1 cellular context compared by ENCODE assay signal in the genomic region with DNA sequence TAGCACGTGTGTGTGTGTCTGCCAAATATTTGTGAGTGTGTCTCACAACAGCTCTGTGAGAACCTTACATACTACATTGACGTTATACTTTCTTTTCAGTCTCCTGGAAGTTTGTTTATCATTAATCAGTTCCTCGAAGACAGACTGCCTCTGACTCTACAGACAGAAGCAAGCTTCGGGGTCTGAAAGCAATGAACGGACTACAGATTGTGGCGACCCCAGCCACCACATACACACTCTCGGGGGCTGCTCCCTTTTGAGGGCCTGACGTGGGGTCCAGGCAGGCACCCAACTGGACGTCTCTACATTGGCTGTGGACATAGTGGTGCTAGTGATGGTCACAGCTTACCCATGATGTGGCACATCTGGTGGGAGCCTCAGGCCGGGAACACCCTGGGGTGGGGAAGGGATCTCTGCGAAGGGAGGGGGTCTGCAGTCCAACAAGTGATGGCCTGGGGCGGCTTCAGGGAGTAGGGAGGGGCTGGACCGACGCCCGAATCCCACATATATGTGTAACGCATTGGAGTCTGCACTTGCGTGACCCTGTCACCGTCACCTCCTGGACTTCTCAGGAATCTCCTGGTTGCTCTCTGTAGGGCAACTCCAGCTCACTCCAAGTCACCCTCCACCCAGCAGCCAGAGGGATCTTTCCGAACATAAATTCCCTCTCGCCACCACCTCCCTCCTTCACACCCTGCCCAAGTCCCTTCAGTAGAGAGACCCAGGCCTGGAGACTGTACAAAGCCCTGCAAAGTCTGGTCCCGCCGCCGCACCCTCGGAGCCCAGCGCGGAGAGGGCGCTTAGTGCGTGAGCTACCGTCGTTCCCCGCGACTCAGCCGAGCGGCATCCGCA.
TF ChIP-seq lines count a peak whose summit lies in the region.

No MANE protein-coding gene starts in this region.

TF ChIP-seq in K562, 482 proteins besides CTCF, POLR2A, EP300 and RAD21 (continued from another document):
- TF ChIP-seq MITF (IDR thresholded peaks at IDR 0.05) (no peak), GABPB2 (CRISPR knock-in tag; conservative IDR thresholded peaks at IDR 0.05) (no peak), NFATC3 (IDR thresholded peaks at IDR 0.05) (no peak), GATAD2B (IDR thresholded peaks at IDR 0.05; ENCODE audit: borderline replicate concordance) (no peak), ATF7 (IDR thresholded peaks at IDR 0.05) (no peak), ZNF444 (CRISPR knock-in tag; IDR thresholded peaks at IDR 0.05) (no peak), SNAPC5 (CRISPR knock-in tag; IDR thresholded peaks at IDR 0.05) (no peak), SRSF7 (optimal IDR thresholded peaks at IDR 0.05; ENCODE audit: low read depth, low read length) (no peak), CHD4 (IDR thresholded peaks at IDR 0.05; ENCODE audit: insufficient read depth, insufficient replicate concordance, low read depth, low read length, poor library complexity, severe bottlenecking) (no peak), MED1 (CRISPR knock-in tag; IDR thresholded peaks at IDR 0.05; ENCODE audit: borderline replicate concordance) (no peak), EHMT2 (IDR thresholded peaks at IDR 0.05) (no peak), ZNF143 (CRISPR knock-in tag; IDR thresholded peaks at IDR 0.05) (no peak), IFI16 (CRISPR knock-in tag; IDR thresholded peaks at IDR 0.05) (no peak), ZC3H11A (IDR thresholded peaks at IDR 0.05; ENCODE audit: low read depth, low read length) (no peak), HEY1 (CRISPR knock-in tag; IDR thresholded peaks at IDR 0.05; ENCODE audit: borderline replicate concordance) (no peak)
- TF ChIP-seq, protein P1, sequence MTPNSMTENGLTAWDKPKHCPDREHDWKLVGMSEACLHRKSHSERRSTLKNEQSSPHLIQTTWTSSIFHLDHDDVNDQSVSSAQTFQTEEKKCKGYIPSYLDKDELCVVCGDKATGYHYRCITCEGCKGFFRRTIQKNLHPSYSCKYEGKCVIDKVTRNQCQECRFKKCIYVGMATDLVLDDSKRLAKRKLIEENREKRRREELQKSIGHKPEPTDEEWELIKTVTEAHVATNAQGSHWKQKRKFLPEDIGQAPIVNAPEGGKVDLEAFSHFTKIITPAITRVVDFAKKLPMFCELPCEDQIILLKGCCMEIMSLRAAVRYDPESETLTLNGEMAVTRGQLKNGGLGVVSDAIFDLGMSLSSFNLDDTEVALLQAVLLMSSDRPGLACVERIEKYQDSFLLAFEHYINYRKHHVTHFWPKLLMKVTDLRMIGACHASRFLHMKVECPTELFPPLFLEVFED (CRISPR knock-in tag; conservative IDR thresholded peaks at IDR 0.05), result no peak
